ENCODE assay signal across 21 cellular contexts in genomic region chr11:79184285-79184684, GRCh38.
DNase-seq lines count a peak whose midpoint lies in the region; ATAC-seq, FAIRE-seq and TF ChIP-seq lines count a peak whose summit lies in the region.
"Had no signal": no experiment of that assay in that cellular context is flagged by ENCODE, and none has a peak within 500 bp of the region (broad histone marks: within the 10 kb centered on the region; RNA-seq: fewer than 3 reads in every experiment).

No MANE protein-coding gene starts in this region.

- no peaks in the 10 kb centered on the region; the same call in 1 of the 2 replicates for H3K23me2 ChIP-seq in H1 (ENCODE audit: low read depth, low read length)

- H3K9me3 Mint-ChIP-seq in GM23338 (peaks cover 5% of the 10 kb centered on the region; the same call in 1 of the 3 replicates), nephron progenitor cell (peaks cover 20% of the 10 kb centered on the region)

- peaks cover 4% of the 10 kb centered on the region for H3K9me3 ChIP-seq in IMR-90 (ENCODE audit: control insufficient read depth, insufficient read depth, low read length)
- peaks cover 0 to 3% of the 10 kb centered on the region in 2 experiments; a peak in 1 of 4 replicates for H3K9me3 ChIP-seq in H1 (ENCODE audit: insufficient read depth in 2 of 2, low read depth in 1 of 2, low read length in 1 of 2)
- H3K9me3 ChIP-seq: HAP-1 had no signal

- H3K79me2 ChIP-seq in GM23338 (replicated peaks; ENCODE audit: insufficient read depth) = no peaks in the 10 kb centered on the region
- no peaks in the 10 kb centered on the region for H3K79me2 ChIP-seq in H1 (ENCODE audit: control insufficient read depth in 1 of 2, insufficient read depth in 2 of 2, low read length in 2 of 2)

- H3K79me1 ChIP-seq in IMR-90 (ENCODE audit: low read depth in 1 of 2, low read length in 2 of 2) (no peaks in the 10 kb centered on the region), H1 (ENCODE audit: low read depth, low read length) (no peaks in the 10 kb centered on the region)

- H3K9me1 ChIP-seq in IMR-90 (ENCODE audit: insufficient read depth, low read length) = peaks cover 3% of the 10 kb centered on the region; the same call in 1 of the 2 replicates

- TF ChIP-seq RAD21 in IMR-90 (IDR thresholded peaks at IDR 0.05; ENCODE audit: low read length) = no peak
- TF ChIP-seq RAD21 in H1 (IDR thresholded peaks at IDR 0.05 in 1 of 2, conservative IDR thresholded peaks at IDR 0.05 in 1 of 2; ENCODE audit: low read depth in 2 of 2, low read length in 2 of 2) = no peak

- H3K9me2 ChIP-seq in GM23338 (ENCODE audit: insufficient read depth) = no peaks in the 10 kb centered on the region

- intact Hi-C loops in IMR-90 (cut with micrococcal nuclease) = no loop called here

- no peaks in the 10 kb centered on the region for H3K27me3 Mint-ChIP-seq in GM23338 (ENCODE audit: insufficient read depth, low read depth, poor library complexity)
- no peaks in the 10 kb centered on the region for H3K27me3 Mint-ChIP-seq in nephron progenitor cell (ENCODE audit: low read depth, poor library complexity)
- H3K27me3 Mint-ChIP-seq: B cell; CD4-positive, CD25-positive, alpha-beta regulatory T cell had no signal

- no peak overlapping the region for H4K8ac ChIP-seq in IMR-90 (ENCODE audit: low read depth in 2 of 2, low read length in 2 of 2)
- no peak overlapping the region for H4K8ac ChIP-seq in H1 (ENCODE audit: extremely low read depth, insufficient read depth, low read length)

- no peaks in the 10 kb centered on the region for H3K4me1 ChIP-seq in GM23338 (ENCODE audit: insufficient read depth)
- peaks cover 4% of the 10 kb centered on the region; the same call in 1 of the 2 replicates for H3K4me1 ChIP-seq in IMR-90 (ENCODE audit: control insufficient read depth, insufficient read depth, low read length)
- no peaks in the 10 kb centered on the region for H3K4me1 ChIP-seq in H1 (replicated peaks in 1 of 4; ENCODE audit: control insufficient read depth in 3 of 4, insufficient read depth in 4 of 4, low read length in 3 of 4)
- H3K4me1 ChIP-seq: Caco-2, HAP-1 had no signal

- no peak for TF ChIP-seq CTCF in GM23338 (conservative IDR thresholded peaks at IDR 0.05; ENCODE audit: low read depth in 2 of 2)
- no peak for TF ChIP-seq CTCF in IMR-90 (conservative IDR thresholded peaks at IDR 0.05; ENCODE audit: low read depth, low read length)
- no peak for TF ChIP-seq CTCF in H1 (IDR thresholded peaks at IDR 0.05; ENCODE audit: control extremely low read depth in 1 of 3, insufficient read depth in 1 of 3, low read depth in 1 of 3, low read length in 3 of 3)
- no peak for TF ChIP-seq CTCF in nephron progenitor cell (IDR thresholded peaks at IDR 0.05)
- TF ChIP-seq CTCF in RWPE1 (conservative IDR thresholded peaks at IDR 0.05; ENCODE audit: low read depth) = no peak

- no peak overlapping the region for H3K4ac ChIP-seq in IMR-90 (ENCODE audit: low read depth, low read length)
- no peak overlapping the region for H3K4ac ChIP-seq in H1 (replicated peaks; ENCODE audit: insufficient read length, low read depth, low read length)

- FAIRE-seq in H1 (lab: Jason Lieb, UNC) = no peak
- FAIRE-seq: A204.1, G401.6, GM12892 had no signal

- H4K5ac ChIP-seq in IMR-90 (ENCODE audit: low read depth, low read length) (no peak overlapping the region), H1 (ENCODE audit: insufficient read length, low read depth, low read length) (no peak overlapping the region)

- H3K14ac ChIP-seq in IMR-90 (replicated peaks; ENCODE audit: low read depth, low read length) (no peak overlapping the region), H1 (ENCODE audit: insufficient read length) (no peak overlapping the region)

- H3K4me2 ChIP-seq in GM23338 (no peak overlapping the region), IMR-90 (ENCODE audit: low read depth, low read length) (no peak overlapping the region), H1 (ENCODE audit: insufficient read depth in 1 of 2, low read depth in 2 of 2, low read length in 2 of 2) (no peak overlapping the region)
- H3K4me2 ChIP-seq: BLaER1 had no signal

- H3K36me3 ChIP-seq in GM23338 (ENCODE audit: insufficient read depth) (no peaks in the 10 kb centered on the region), IMR-90 (ENCODE audit: control insufficient read depth, insufficient read depth, low read length) (no peaks in the 10 kb centered on the region), H1 (ENCODE audit: control insufficient read depth in 2 of 4, insufficient read depth in 4 of 4, low read length in 3 of 4) (no peaks in the 10 kb centered on the region)
- H3K36me3 ChIP-seq: HAP-1 had no signal

- H2AK9ac ChIP-seq in IMR-90 (replicated peaks; ENCODE audit: low read depth, low read length, poor library complexity) = no peak overlapping the region

- dilution Hi-C loops in IMR-90 (cut with HindIII; ENCODE audit: low sequenced_read_pairs, unreplicated experiment) = no loop called here

- no peak overlapping the region for H2BK12ac ChIP-seq in H1 (ENCODE audit: low read depth, low read length)

- TF ChIP-seq EP300 in H1 (IDR thresholded peaks at IDR 0.05; ENCODE audit: borderline replicate concordance in 1 of 2, low read depth in 2 of 2, low read length in 2 of 2) = no peak

- H3K9ac ChIP-seq in IMR-90 (ENCODE audit: low read depth, low read length) (no peak overlapping the region), H1 (replicated peaks in 1 of 4; ENCODE audit: extremely low read depth in 1 of 4, low read depth in 3 of 4, low read length in 3 of 4) (no peak overlapping the region)
- H3K9ac ChIP-seq: BLaER1 had no signal

- H3K18ac ChIP-seq in IMR-90 (ENCODE audit: low read depth, low read length) (no peak overlapping the region), H1 (ENCODE audit: extremely low read depth, low read length) (no peak overlapping the region)

- no peak for TF ChIP-seq POLR2A in IMR-90 (IDR thresholded peaks at IDR 0.05; ENCODE audit: low read depth, low read length)
- no peak for TF ChIP-seq POLR2A in H1 (IDR thresholded peaks at IDR 0.05; ENCODE audit: control extremely low read depth in 1 of 2, low read depth in 2 of 2, low read length in 2 of 2)

- H2BK120ac ChIP-seq in IMR-90 (ENCODE audit: low read depth, low read length) = 0 out of 2 replicates have a peak overlapping the region, but pooled peaks have one; percentile 27
- H2BK120ac ChIP-seq in H1 (replicated peaks; ENCODE audit: low read depth, low read length) = no peak overlapping the region

- 0 out of 2 replicates have a peak overlapping the region, but pooled peaks have one; percentile 1 for H2AK5ac ChIP-seq in IMR-90 (ENCODE audit: low read depth, low read length)
- H2AK5ac ChIP-seq in H1 (ENCODE audit: low read depth, low read length) = no peak overlapping the region

- no TSS peak for BruUV-seq in IMR-90 (replicated peaks; lab: Mats Ljungman, UMichigan)

- in situ Hi-C loops in IMR-90 (cut with MboI; ENCODE audit: low sequenced_read_pairs) = no loop called here

- CTCF ChIA-PET in IMR-90 (lab: Yijun Ruan, JAX) = no interaction called here
- CTCF ChIA-PET in H1 (lab: Charles Lee; ENCODE audit: partially characterized antibody) = no interaction called here
- CTCF ChIA-PET in RWPE1 (lab: Yijun Ruan, JAX) = no interaction called here

- H3K27ac Mint-ChIP-seq in GM23338 (no peak overlapping the region), nephron progenitor cell (peak overlapping the region; percentile 12)
- H3K27ac Mint-ChIP-seq: B cell; CD8-positive, alpha-beta T cell had no signal

- no peak overlapping the region for H3K4me3 Mint-ChIP-seq in GM23338
- H3K4me3 Mint-ChIP-seq in nephron progenitor cell = no peak overlapping the region
- H3K4me3 Mint-ChIP-seq: B cell; CD4-positive, CD25-positive, alpha-beta regulatory T cell; CD8-positive, alpha-beta T cell had no signal

- no peak overlapping the region for H3K4me3 ChIP-seq in GM23338
- no peak overlapping the region for H3K4me3 ChIP-seq in IMR-90 (ENCODE audit: insufficient read depth, low read depth, low read length)
- H3K4me3 ChIP-seq in H1 (ENCODE audit: extremely low read depth in 1 of 4, insufficient read depth in 2 of 4, low read depth in 3 of 4, low read length in 4 of 4) = no peak overlapping the region
- H3K4me3 ChIP-seq: BLaER1, HAP-1 had no signal

- POLR2A ChIA-PET in IMR-90 (lab: Charles Lee; ENCODE audit: unreplicated experiment) (no interaction called here), H1 (lab: Charles Lee; ENCODE audit: partially characterized antibody) (no interaction called here), RWPE1 (lab: Yijun Ruan, JAX; ENCODE audit: low non-redundant PET) (no interaction called here)

- H2BK5ac ChIP-seq in IMR-90 (ENCODE audit: low read depth, low read length, poor library complexity, severe bottlenecking) (no peak overlapping the region), H1 (ENCODE audit: low read depth, low read length) (no peak overlapping the region)

- ATAC-seq in GM23338 = peak; percentile 75
- no peak for ATAC-seq in IMR-90 (ENCODE audit: low read depth)
- no peak for ATAC-seq in GM21515 (IDR thresholded peaks at IDR 0.05; ENCODE audit: unreplicated experiment)
- ATAC-seq: CD8-positive, alpha-beta T cell had no signal

- H3K36me3 Mint-ChIP-seq in GM23338 (ENCODE audit: low read depth) = no peaks in the 10 kb centered on the region
- H3K36me3 Mint-ChIP-seq in nephron progenitor cell (ENCODE audit: low read depth) = peaks cover 21% of the 10 kb centered on the region
- H3K36me3 Mint-ChIP-seq: CD4-positive, CD25-positive, alpha-beta regulatory T cell; CD8-positive, alpha-beta T cell had no signal

- H2BK20ac ChIP-seq in IMR-90 (ENCODE audit: low read depth, low read length) (peak overlapping the region; percentile 11; the same call in 1 of the 2 replicates), H1 (ENCODE audit: low read length) (no peak overlapping the region)

- H3K27me3 ChIP-seq in GM23338 (ENCODE audit: insufficient read depth) = no peaks in the 10 kb centered on the region
- H3K27me3 ChIP-seq in IMR-90 (ENCODE audit: control insufficient read depth, insufficient read depth, low read length) = no peaks in the 10 kb centered on the region
- H3K27me3 ChIP-seq in H1 (replicated peaks in 1 of 4; ENCODE audit: control insufficient read depth in 3 of 4, extremely low read depth in 1 of 4, insufficient read depth in 3 of 4, low read length in 3 of 4) = no peaks in the 10 kb centered on the region; a peak in 1 of 7 replicates
- H3K27me3 ChIP-seq: BLaER1 had no signal

- peak; percentile 18 for DNase-seq in GM23338 (ENCODE audit: low spot score)
- DNase-seq in IMR-90 = no peak
- DNase-seq in H1 (ENCODE audit: low read depth in 1 of 2, low spot score in 2 of 2) = no peak
- no peak for DNase-seq in nephron progenitor cell
- no peak for DNase-seq in NK-92 (lab: John Stamatoyannopoulos, UW; ENCODE audit: unreplicated experiment)
- no peak for DNase-seq in HK-2 (ENCODE audit: unreplicated experiment)
- no peak for DNase-seq in RWPE1 (ENCODE audit: low spot score)
- DNase-seq: Caco-2; CD4-positive, CD25-positive, alpha-beta regulatory T cell; CD8-positive, alpha-beta T cell; DMS153; DND-41 had no signal

- H3K56ac ChIP-seq in IMR-90 (ENCODE audit: extremely low read depth, insufficient read depth, low read length) (no peak overlapping the region), H1 (replicated peaks; ENCODE audit: insufficient read length, low read depth, low read length) (no peak overlapping the region)

- no peak overlapping the region for H3K23ac ChIP-seq in IMR-90 (ENCODE audit: low read depth, low read length)
- no peak overlapping the region for H3K23ac ChIP-seq in H1 (ENCODE audit: insufficient read length)

- peak overlapping the region; percentile 6; the same call in 1 of the 2 replicates for H4K91ac ChIP-seq in IMR-90 (ENCODE audit: insufficient read depth, low read depth, low read length)
- H4K91ac ChIP-seq in H1 (replicated peaks; ENCODE audit: insufficient read length, low read length) = no peak overlapping the region

- no peaks in the 10 kb centered on the region for H3F3A ChIP-seq in GM23338 (replicated peaks; ENCODE audit: low read depth)

- H3K27ac ChIP-seq in GM23338 (ENCODE audit: low read depth) = no peak overlapping the region
- no peak overlapping the region for H3K27ac ChIP-seq in IMR-90 (ENCODE audit: insufficient read depth, low read length)
- no peak overlapping the region for H3K27ac ChIP-seq in H1 (ENCODE audit: low read depth, low read length)
- no peak overlapping the region for H3K27ac ChIP-seq in RWPE1
- H3K27ac ChIP-seq: 22Rv1, BLaER1, C4-2B had no signal

- WGBS in IMR-90 (ENCODE audit: extremely low coverage in 2 of 2, insufficient read length in 1 of 2), 2 experiments = 90% methylated on average over 2 of the region's 4 CpGs; no CpG with 5 or more reads in 1 of the 2 experiments
- 75% methylated on average over 3 of the region's 4 CpGs; no CpG with 5 or more reads in 1 of the 2 experiments for WGBS in H1 (ENCODE audit: extremely low coverage in 1 of 2, insufficient coverage in 1 of 2, insufficient read length in 1 of 2, insufficient replicate concordance in 2 of 2, low coverage in 1 of 2, low lambda C conversion rate in 2 of 2, missing lambda C conversion rate in 1 of 2), 2 experiments

- H2AFZ ChIP-seq in GM23338 (no peak overlapping the region), IMR-90 (replicated peaks; ENCODE audit: low read length, poor library complexity) (no peak overlapping the region), H1 (ENCODE audit: low read length) (no peak overlapping the region)

- no peak overlapping the region; the same call in 2 of the 3 replicates for H2BK15ac ChIP-seq in IMR-90 (ENCODE audit: low read depth, low read length)
- H2BK15ac ChIP-seq in H1 (ENCODE audit: low read length) = no peak overlapping the region

- H3K4me1 Mint-ChIP-seq in GM23338 (no peaks in the 10 kb centered on the region; the same call in 2 of the 3 replicates), nephron progenitor cell (no peaks in the 10 kb centered on the region)
- H3K4me1 Mint-ChIP-seq: B cell; CD4-positive, CD25-positive, alpha-beta regulatory T cell had no signal

- H4K20me1 ChIP-seq in GM23338 (replicated peaks; ENCODE audit: insufficient read depth) = no peaks in the 10 kb centered on the region; the same call in 1 of the 2 replicates
- H4K20me1 ChIP-seq in IMR-90 (ENCODE audit: insufficient read depth, low read length) = no peaks in the 10 kb centered on the region
- H4K20me1 ChIP-seq in H1 (replicated peaks in 1 of 2; ENCODE audit: control insufficient read depth in 1 of 2, insufficient read depth in 2 of 2, low read length in 2 of 2) = peaks cover 0 to 2% of the 10 kb centered on the region in 2 experiments
- H4K20me1 ChIP-seq: BLaER1 had no signal
